34 cellular contexts compared by ENCODE assay signal in the genomic region with DNA sequence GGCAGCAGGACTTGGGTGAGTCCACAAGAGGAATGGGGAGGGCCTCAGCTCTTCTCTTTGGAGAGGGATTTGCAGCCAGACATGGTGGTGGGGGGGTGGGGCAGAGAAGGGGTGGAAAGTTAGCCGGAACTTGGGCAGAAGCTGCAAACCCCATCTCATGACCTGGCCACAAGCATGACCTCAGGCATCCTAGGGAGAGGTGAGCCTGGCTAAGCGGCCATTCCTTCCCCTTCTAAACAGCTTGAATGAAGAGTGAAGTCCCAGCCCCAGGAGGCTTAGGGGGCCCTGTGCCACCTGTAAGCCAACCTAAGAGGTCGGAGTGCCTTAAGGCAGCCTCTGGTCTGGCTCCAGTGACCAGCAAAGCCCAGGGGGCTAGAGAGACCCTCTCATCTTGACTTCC.
"Had no signal": no experiment of that assay in that cellular context is flagged by ENCODE, and none has a peak within 500 bp of the region (broad histone marks: within the 10 kb centered on the region; RNA-seq: fewer than 3 reads in every experiment).

No MANE protein-coding gene starts in this region.

- H3K27ac ChIP-seq: adrenal gland, body of pancreas, brain microvascular endothelial cell, breast epithelium, VCaP had no signal

- H3K36me3 ChIP-seq: brain microvascular endothelial cell, breast epithelium had no signal

- FAIRE-seq: TTC549 had no signal

- H3K4me3 Mint-ChIP-seq: activated B cell treated with CpG ODN at 0.5 μM for 24 hours; activated CD4-positive, alpha-beta memory T cell treated with anti-CD3 and anti-CD28 coated beads for 36 hours; activated CD4-positive, alpha-beta T cell treated with anti-CD3 and anti-CD28 coated beads, Interleukin-2, amount 10 ng/mL, durations not matched to agents 24 days and 14 days; activated CD8-positive, alpha-beta memory T cell treated with anti-CD3 and anti-CD28 coated beads, Interleukin-2, amount 10 ng/mL, durations not matched to agents 7 days and 5 days; activated CD8-positive, alpha-beta T cell treated with anti-CD3 and anti-CD28 coated beads for 36 hours; activated naive CD4-positive, alpha-beta T cell treated with anti-CD3 and anti-CD28 coated beads, Interleukin-2, amount 10 ng/mL, durations not matched to agents 7 days and 5 days; activated naive CD8-positive, alpha-beta T cell treated with anti-CD3 and anti-CD28 coated beads for 36 hours; activated T-cell treated with anti-CD3 and anti-CD28 coated beads, Interleukin-2, amount 50 U/mL, for 24 hours; T-helper 1 cell treated with Interleukin-12 subunit alpha and Interleukin-12 subunit beta and Interleukin-4 antibody, amounts not matched to agents 30 μg/mL and 1 μg/mL, for 36 hours; T-helper 2 cell treated with Interferon-gamma antibody and Interleukin-4, amounts not matched to agents 5 μg/mL and 100 μg/mL, for 36 hours had no signal

- H3K36me3 Mint-ChIP-seq: activated CD4-positive, alpha-beta memory T cell treated with anti-CD3 and anti-CD28 coated beads for 36 hours; activated CD8-positive, alpha-beta memory T cell treated with anti-CD3 and anti-CD28 coated beads, Interleukin-2, amount 10 ng/mL, durations not matched to agents 7 days and 5 days; activated naive CD4-positive, alpha-beta T cell treated with anti-CD3 and anti-CD28 coated beads, Interleukin-2, amount 10 ng/mL, durations not matched to agents 7 days and 5 days; activated naive CD4-positive, alpha-beta T cell treated with anti-CD3 and anti-CD28 coated beads, Interleukin-2, amount 50 U/mL, for 72 hours; activated naive CD8-positive, alpha-beta T cell treated with anti-CD3 and anti-CD28 coated beads for 36 hours had no signal

- H3K27me3 ChIP-seq: body of pancreas, brain microvascular endothelial cell had no signal

- H3K27ac Mint-ChIP-seq: activated B cell treated with CpG ODN at 0.5 μM for 24 hours; activated CD4-positive, alpha-beta memory T cell treated with anti-CD3 and anti-CD28 coated beads for 36 hours; activated CD4-positive, alpha-beta T cell treated with anti-CD3 and anti-CD28 coated beads, Interleukin-2, amount 10 ng/mL, durations not matched to agents 24 days and 14 days; activated CD8-positive, alpha-beta memory T cell treated with anti-CD3 and anti-CD28 coated beads, Interleukin-2, amount 10 ng/mL, durations not matched to agents 7 days and 5 days; activated CD8-positive, alpha-beta T cell treated with anti-CD3 and anti-CD28 coated beads for 36 hours; activated naive CD4-positive, alpha-beta T cell treated with anti-CD3 and anti-CD28 coated beads, Interleukin-2, amount 10 ng/mL, durations not matched to agents 7 days and 5 days; activated naive CD4-positive, alpha-beta T cell treated with anti-CD3 and anti-CD28 coated beads, Interleukin-2, amount 50 U/mL, for 72 hours; activated naive CD8-positive, alpha-beta T cell treated with anti-CD3 and anti-CD28 coated beads for 36 hours; activated T-cell treated with anti-CD3 and anti-CD28 coated beads, Interleukin-2, amount 50 U/mL, for 24 hours; activated T-helper 2 cell treated with anti-CD3 and anti-CD28 coated beads, Interferon-gamma antibody, Interleukin-2, Interleukin-4, amounts not matched to agents 10 μg/mL and 5 μg/mL and 100 μg/mL, durations not matched to agents 14 hours and 24 hours and 36 hours; T-helper 1 cell treated with Interleukin-12 subunit alpha and Interleukin-12 subunit beta and Interleukin-4 antibody, amounts not matched to agents 30 μg/mL and 1 μg/mL, for 36 hours; T-helper 2 cell treated with Interferon-gamma antibody and Interleukin-4, amounts not matched to agents 5 μg/mL and 100 μg/mL, for 36 hours had no signal

- H3K9me3 ChIP-seq: adrenal gland, body of pancreas, breast epithelium had no signal

- H3K9me3 Mint-ChIP-seq: activated B cell treated with CpG ODN at 0.5 μM for 24 hours; activated CD4-positive, alpha-beta memory T cell treated with anti-CD3 and anti-CD28 coated beads for 36 hours; activated CD4-positive, alpha-beta T cell treated with anti-CD3 and anti-CD28 coated beads, Interleukin-2, amount 10 ng/mL, durations not matched to agents 24 days and 14 days; activated CD8-positive, alpha-beta T cell treated with anti-CD3 and anti-CD28 coated beads for 36 hours; activated naive CD4-positive, alpha-beta T cell treated with anti-CD3 and anti-CD28 coated beads, Interleukin-2, amount 10 ng/mL, durations not matched to agents 7 days and 5 days; activated naive CD4-positive, alpha-beta T cell treated with anti-CD3 and anti-CD28 coated beads, Interleukin-2, amount 50 U/mL, for 72 hours; activated naive CD8-positive, alpha-beta T cell treated with anti-CD3 and anti-CD28 coated beads for 36 hours; activated T-cell treated with anti-CD3 and anti-CD28 coated beads, Interleukin-2, amount 50 U/mL, for 24 hours; activated T-helper 2 cell treated with anti-CD3 and anti-CD28 coated beads, Interferon-gamma antibody, Interleukin-2, Interleukin-4, amounts not matched to agents 10 μg/mL and 5 μg/mL and 100 μg/mL, durations not matched to agents 14 hours and 24 hours and 36 hours; T-helper 1 cell treated with Interleukin-12 subunit alpha and Interleukin-12 subunit beta and Interleukin-4 antibody, amounts not matched to agents 30 μg/mL and 1 μg/mL, for 36 hours; T-helper 2 cell treated with Interferon-gamma antibody and Interleukin-4, amounts not matched to agents 5 μg/mL and 100 μg/mL, for 36 hours had no signal

- H3K4me1 Mint-ChIP-seq: activated B cell treated with CpG ODN at 0.5 μM for 24 hours; activated CD4-positive, alpha-beta T cell treated with anti-CD3 and anti-CD28 coated beads, Interleukin-2, amount 10 ng/mL, durations not matched to agents 24 days and 14 days; activated CD8-positive, alpha-beta memory T cell treated with anti-CD3 and anti-CD28 coated beads, Interleukin-2, amount 10 ng/mL, durations not matched to agents 7 days and 5 days; activated naive CD4-positive, alpha-beta T cell treated with anti-CD3 and anti-CD28 coated beads, Interleukin-2, amount 10 ng/mL, durations not matched to agents 7 days and 5 days; activated naive CD8-positive, alpha-beta T cell treated with anti-CD3 and anti-CD28 coated beads for 36 hours had no signal

- ATAC-seq: activated CD8-positive, alpha-beta memory T cell treated with anti-CD3 and anti-CD28 coated beads, Interleukin-2, amount 10 ng/mL, durations not matched to agents 7 days and 5 days; activated CD8-positive, alpha-beta T cell treated with anti-CD3 and anti-CD28 coated beads for 36 hours; activated naive CD4-positive, alpha-beta T cell treated with anti-CD3 and anti-CD28 coated beads, Interleukin-2, amount 50 U/mL, for 72 hours; body of pancreas had no signal

- DNase-seq: activated B cell treated with CpG ODN at 0.5 μM for 24 hours; activated CD4-positive, alpha-beta memory T cell treated with anti-CD3 and anti-CD28 coated beads for 36 hours; activated CD4-positive, alpha-beta T cell treated with anti-CD3 and anti-CD28 coated beads for 4 hours; activated CD4-positive, alpha-beta T cell treated with anti-CD3 and anti-CD28 coated beads, Interleukin-2, amount 10 ng/mL, durations not matched to agents 24 days and 14 days; activated CD4-positive, alpha-beta T cell treated with anti-CD3 and anti-CD28 coated beads, Interleukin-2, amount 50 U/mL, for 1 hour; activated CD4-positive, alpha-beta T cell treated with anti-CD3 and anti-CD28 coated beads, Interleukin-2, amount 50 U/mL, for 4 hours; activated CD4-positive, CD25-positive, alpha-beta regulatory T cell treated with anti-CD3 and anti-CD28 coated beads, Interleukin-2, amount 50 U/mL, for 72 hours; activated CD8-positive, alpha-beta memory T cell treated with anti-CD3 and anti-CD28 coated beads for 24 hours; activated CD8-positive, alpha-beta memory T cell treated with anti-CD3 and anti-CD28 coated beads, Interleukin-2, amount 10 ng/mL, durations not matched to agents 7 days and 5 days; activated CD8-positive, alpha-beta memory T cell treated with anti-CD3 and anti-CD28 coated beads, Interleukin-2, amount 50 U/mL, for 48 hours; activated CD8-positive, alpha-beta T cell treated with anti-CD3 and anti-CD28 coated beads for 36 hours; activated effector memory CD4-positive, alpha-beta T cell treated with Interleukin-2 at 50 U/mL for 16 hours; activated gamma-delta T cell; activated naive CD4-positive, alpha-beta T cell treated with anti-CD3 and anti-CD28 coated beads, Interleukin-2, amount 10 ng/mL, durations not matched to agents 7 days and 5 days; activated naive CD4-positive, alpha-beta T cell treated with Interleukin-2 at 50 U/mL for 16 hours; activated naive CD8-positive, alpha-beta T cell treated with anti-CD3 and anti-CD28 coated beads for 36 hours; activated T-cell treated with anti-CD3 and anti-CD28 coated beads, Interleukin-2, amount 50 U/mL, for 48 hours; amniotic stem cell; aorta; brain microvascular endothelial cell; central memory CD4-positive, alpha-beta T cell; T-helper 1 cell; T-helper 2 cell; T-helper 9 cell had no signal

- H3K27me3 Mint-ChIP-seq: activated B cell treated with CpG ODN at 0.5 μM for 24 hours; activated CD4-positive, alpha-beta memory T cell treated with anti-CD3 and anti-CD28 coated beads for 36 hours; activated CD4-positive, alpha-beta T cell treated with anti-CD3 and anti-CD28 coated beads, Interleukin-2, amount 10 ng/mL, durations not matched to agents 24 days and 14 days; activated CD8-positive, alpha-beta T cell treated with anti-CD3 and anti-CD28 coated beads for 36 hours; activated naive CD8-positive, alpha-beta T cell treated with anti-CD3 and anti-CD28 coated beads for 36 hours had no signal

- H3K4me1 ChIP-seq: adrenal gland, body of pancreas, breast epithelium had no signal

- H3K4me3 ChIP-seq: adrenal gland, body of pancreas, breast epithelium had no signal
